ENCODE assay signal across 11 cellular contexts in genomic region chr20:50309280-50309763, GRCh38.
DNase-seq lines count a peak whose midpoint lies in the region; ATAC-seq and TF ChIP-seq lines count a peak whose summit lies in the region.
"Had no signal": no experiment of that assay in that cellular context is flagged by ENCODE, and none has a peak within 500 bp of the region (broad histone marks: within the 10 kb centered on the region; RNA-seq: fewer than 3 reads in every experiment).

No MANE protein-coding gene starts in this region.

- H3K9me3 Mint-ChIP-seq in activated T-cell treated with anti-CD3 and anti-CD28 coated beads, Interleukin-2, amount 50 U/mL, for 4 hours: no peaks in the 10 kb centered on the region
- H3K9me3 Mint-ChIP-seq in activated CD4-positive, alpha-beta T cell treated with anti-CD3 and anti-CD28 coated beads for 36 hours (ENCODE audit: low read depth): no peaks in the 10 kb centered on the region

- H3K27me3 Mint-ChIP-seq in activated T-cell treated with anti-CD3 and anti-CD28 coated beads, Interleukin-2, amount 50 U/mL, for 4 hours (ENCODE audit: low read depth): peaks cover 2% of the 10 kb centered on the region
- peaks cover 5% of the 10 kb centered on the region for H3K27me3 Mint-ChIP-seq in activated CD4-positive, alpha-beta T cell treated with anti-CD3 and anti-CD28 coated beads for 36 hours

- H2AFZ ChIP-seq in IMR-90 (replicated peaks; ENCODE audit: low read length, poor library complexity): peak overlapping the region; percentile 91

- peak overlapping the region; percentile 97 for H2BK20ac ChIP-seq in IMR-90 (ENCODE audit: low read depth, low read length)

- no peak overlapping the region for H3K4me3 Mint-ChIP-seq in activated T-cell treated with anti-CD3 and anti-CD28 coated beads, Interleukin-2, amount 50 U/mL, for 4 hours
- no peak overlapping the region for H3K4me3 Mint-ChIP-seq in activated CD4-positive, alpha-beta T cell treated with anti-CD3 and anti-CD28 coated beads for 36 hours

- peak overlapping the region; percentile 100 for H2BK120ac ChIP-seq in IMR-90 (ENCODE audit: low read depth, low read length)

- H3K79me1 ChIP-seq in IMR-90 (ENCODE audit: low read depth in 1 of 2, low read length in 2 of 2): peaks cover 0 to 68% of the 10 kb centered on the region in 2 experiments; a peak in 2 of 4 replicates

- H3K4me3 ChIP-seq in IMR-90 (ENCODE audit: insufficient read depth, low read depth, low read length) (peak overlapping the region; percentile 5; the same call in 1 of the 2 replicates), breast epithelium (peak overlapping the region in 1 of 3 donors; percentile 41), liver (ENCODE audit: low read depth in 1 of 3, low read length in 3 of 3) (no peak overlapping the region), stomach (no peak overlapping the region)
- H3K4me3 ChIP-seq: MG63 had no signal

- peak overlapping the region; percentile 100 for H3K23ac ChIP-seq in IMR-90 (ENCODE audit: low read depth, low read length)

- H3K9ac ChIP-seq in IMR-90 (ENCODE audit: low read depth, low read length) (peak overlapping the region; percentile 68), liver (ENCODE audit: low read depth in 1 of 2, low read length in 2 of 2) (peak overlapping the region; percentile 52 to 65)

- H3K36me3 ChIP-seq in IMR-90 (ENCODE audit: control insufficient read depth, insufficient read depth, low read length) (no peaks in the 10 kb centered on the region), breast epithelium (no peaks in the 10 kb centered on the region), liver (ENCODE audit: control insufficient read depth in 4 of 4, insufficient read depth in 3 of 4, low read depth in 1 of 4, low read length in 3 of 4) (no peaks in the 10 kb centered on the region), stomach (no peaks in the 10 kb centered on the region)
- H3K36me3 ChIP-seq: MG63 had no signal

- TF ChIP-seq CTCF in IMR-90 (conservative IDR thresholded peaks at IDR 0.05; ENCODE audit: low read depth, low read length) (no peak), breast epithelium (IDR thresholded peaks at IDR 0.05) (no peak), liver (IDR thresholded peaks at IDR 0.05; ENCODE audit: low read depth, low read length, missing input control) (no peak), stomach (IDR thresholded peaks at IDR 0.05) (no peak)

- no peak for TF ChIP-seq RAD21 in IMR-90 (IDR thresholded peaks at IDR 0.05; ENCODE audit: low read length)
- TF ChIP-seq RAD21 in liver (IDR thresholded peaks at IDR 0.05): no peak

- H3K27me3 ChIP-seq in IMR-90 (ENCODE audit: control insufficient read depth, insufficient read depth, low read length) (no peaks in the 10 kb centered on the region), breast epithelium (no peaks in the 10 kb centered on the region), liver (ENCODE audit: control insufficient read depth in 4 of 4, insufficient read depth in 4 of 4, low read length in 3 of 4) (no peaks in the 10 kb centered on the region), stomach (no peaks in the 10 kb centered on the region)
- H3K27me3 ChIP-seq: MG63 had no signal

- H2AK5ac ChIP-seq in IMR-90 (ENCODE audit: low read depth, low read length): peak overlapping the region; percentile 99

- intact Hi-C loops in IMR-90 (cut with micrococcal nuclease): loop anchor here (5.0 kb wide), 2 partner anchors 73 to 153 kb away; no protein-coding TSS in a partner anchor
- intact Hi-C loops in breast epithelium (cut with DNase I; ENCODE audit: low total_unique reads): no loop called here
- intact Hi-C loops in stomach (cut with DNase I; ENCODE audit: low total_unique reads): no loop called here
- intact Hi-C loops in activated CD4-positive, alpha-beta T cell treated with anti-CD3 and anti-CD28 coated beads for 36 hours (cut with DNase I, micrococcal nuclease): no loop called here

- peak overlapping the region; percentile 78 for H3K56ac ChIP-seq in IMR-90 (ENCODE audit: extremely low read depth, insufficient read depth, low read length)

- peak overlapping the region; percentile 99 for H2AK9ac ChIP-seq in IMR-90 (replicated peaks; ENCODE audit: low read depth, low read length, poor library complexity)

- DNase-seq in IMR-90: peak; percentile 92
- no peak for DNase-seq in breast epithelium (ENCODE audit: low spot score in 2 of 2)
- no peak for DNase-seq in stomach
- no peak for DNase-seq in activated T-cell treated with anti-CD3 and anti-CD28 coated beads, Interleukin-2, amount 50 U/mL, for 4 hours
- DNase-seq in middle frontal gyrus (ENCODE audit: extremely low spot score, low spot score): no peak
- DNase-seq in activated CD4-positive, alpha-beta T cell treated with anti-CD3 and anti-CD28 coated beads for 36 hours: no peak
- DNase-seq in NCI-H345 (lab: John Stamatoyannopoulos, UW): no peak
- DNase-seq: stimulated activated CD4-positive, alpha-beta T cell treated with anti-CD3 and anti-CD28 coated beads, Interleukin-4, amount 100 ng/mL, for 24 hours had no signal

- H3K27ac Mint-ChIP-seq in activated CD4-positive, alpha-beta T cell treated with anti-CD3 and anti-CD28 coated beads for 36 hours: no peak overlapping the region

- no peaks in the 10 kb centered on the region for H3K4me1 Mint-ChIP-seq in activated T-cell treated with anti-CD3 and anti-CD28 coated beads, Interleukin-2, amount 50 U/mL, for 4 hours (ENCODE audit: low read depth)
- H3K4me1 Mint-ChIP-seq in activated CD4-positive, alpha-beta T cell treated with anti-CD3 and anti-CD28 coated beads for 36 hours: no peaks in the 10 kb centered on the region

- in situ Hi-C loops in IMR-90 (cut with MboI; ENCODE audit: low sequenced_read_pairs): loop anchor here (5.0 kb wide), 1 partner anchor 117 kb away; the partner anchor contains the start of gene CEBPB

- peak; percentile 50; the same call in 1 of the 2 replicates for TF ChIP-seq POLR2A in IMR-90 (IDR thresholded peaks at IDR 0.05; ENCODE audit: low read depth, low read length)
- TF ChIP-seq POLR2A in breast epithelium (IDR thresholded peaks at IDR 0.05): no peak
- no peak for TF ChIP-seq POLR2A in stomach (IDR thresholded peaks at IDR 0.05)

- no peak for TF ChIP-seq EP300 in stomach (IDR thresholded peaks at IDR 0.05)

- peak overlapping the region; percentile 98 for H4K91ac ChIP-seq in IMR-90 (ENCODE audit: insufficient read depth, low read depth, low read length)

- H3K18ac ChIP-seq in IMR-90 (ENCODE audit: low read depth, low read length): peak overlapping the region; percentile 96

- peak overlapping the region; percentile 99 for H2BK5ac ChIP-seq in IMR-90 (ENCODE audit: low read depth, low read length, poor library complexity, severe bottlenecking)

- peak overlapping the region; percentile 98 for H3K27ac ChIP-seq in IMR-90 (ENCODE audit: insufficient read depth, low read length)
- H3K27ac ChIP-seq in breast epithelium: peak overlapping the region; percentile 91 to 96
- H3K27ac ChIP-seq in liver (ENCODE audit: low read depth in 1 of 2, low read length in 2 of 2): peak overlapping the region; percentile 98 to 99
- peak overlapping the region; percentile 53 to 93 (median 88) for H3K27ac ChIP-seq in stomach
- H3K27ac ChIP-seq: VCaP had no signal

- dilution Hi-C loops in IMR-90 (cut with HindIII; ENCODE audit: low sequenced_read_pairs, unreplicated experiment): no loop called here

- peaks cover 55% of the 10 kb centered on the region for H3K4me1 ChIP-seq in IMR-90 (ENCODE audit: control insufficient read depth, insufficient read depth, low read length)
- peaks cover 25 to 44% of the 10 kb centered on the region in 2 donors for H3K4me1 ChIP-seq in breast epithelium
- peaks cover 19 to 64% (median 38%) of the 10 kb centered on the region in 4 donors for H3K4me1 ChIP-seq in liver (ENCODE audit: control insufficient read depth in 4 of 4, insufficient read depth in 4 of 4, low read length in 3 of 4)
- peaks cover 45 to 85% (median 66%) of the 10 kb centered on the region in 4 donors for H3K4me1 ChIP-seq in stomach

- peak overlapping the region; percentile 99 for H3K14ac ChIP-seq in IMR-90 (replicated peaks; ENCODE audit: low read depth, low read length)

- WGBS in IMR-90 (ENCODE audit: extremely low coverage in 2 of 2, insufficient read length in 1 of 2), 2 experiments: 40% methylated on average over 1 of the region's 11 CpGs; no CpG with 5 or more reads in 1 of the 2 experiments
- 45% methylated on average over 11 of the region's 11 CpGs for WGBS in liver
- 40 to 55% (median 49%) methylated on average over 11 of the region's 11 CpGs for WGBS in stomach, 5 donors

- ATAC-seq in IMR-90 (ENCODE audit: low read depth): peak; percentile 6
- no peak for ATAC-seq in activated T-cell treated with anti-CD3 and anti-CD28 coated beads, Interleukin-2, amount 50 U/mL, for 4 hours
- no peak for ATAC-seq in activated CD4-positive, alpha-beta T cell treated with anti-CD3 and anti-CD28 coated beads for 36 hours

- no peaks in the 10 kb centered on the region for H4K20me1 ChIP-seq in IMR-90 (ENCODE audit: insufficient read depth, low read length)

- H2BK15ac ChIP-seq in IMR-90 (ENCODE audit: low read depth, low read length): peak overlapping the region; percentile 97

- no TSS peak for BruUV-seq in IMR-90 (replicated peaks; lab: Mats Ljungman, UMichigan)

- peak overlapping the region; percentile 72 to 96 for H4K8ac ChIP-seq in IMR-90 (ENCODE audit: low read depth in 2 of 2, low read length in 2 of 2)

- H3K9me3 ChIP-seq in IMR-90 (ENCODE audit: control insufficient read depth, insufficient read depth, low read length): no peaks in the 10 kb centered on the region
- no peaks in the 10 kb centered on the region for H3K9me3 ChIP-seq in breast epithelium
- no peaks in the 10 kb centered on the region for H3K9me3 ChIP-seq in liver (ENCODE audit: control insufficient read depth in 4 of 4, low read length in 3 of 4)
- H3K9me3 ChIP-seq in stomach: no peaks in the 10 kb centered on the region
- H3K9me3 ChIP-seq: MG63 had no signal

- H3K36me3 Mint-ChIP-seq in activated T-cell treated with anti-CD3 and anti-CD28 coated beads, Interleukin-2, amount 50 U/mL, for 4 hours (ENCODE audit: insufficient read depth): no peaks in the 10 kb centered on the region
- no peaks in the 10 kb centered on the region for H3K36me3 Mint-ChIP-seq in activated CD4-positive, alpha-beta T cell treated with anti-CD3 and anti-CD28 coated beads for 36 hours (ENCODE audit: low read depth)

- H4K5ac ChIP-seq in IMR-90 (ENCODE audit: low read depth, low read length): peak overlapping the region; percentile 96

- CTCF ChIA-PET in IMR-90 (lab: Yijun Ruan, JAX): no interaction called here
- CTCF ChIA-PET in activated CD4-positive, alpha-beta T cell treated with anti-CD3 and anti-CD28 coated beads for 36 hours (lab: Charles Lee): no interaction called here

- POLR2A ChIA-PET in IMR-90 (lab: Charles Lee; ENCODE audit: unreplicated experiment): no interaction called here
- POLR2A ChIA-PET in activated CD4-positive, alpha-beta T cell treated with anti-CD3 and anti-CD28 coated beads for 36 hours (lab: Charles Lee): no interaction called here

- peak overlapping the region; percentile 80 for H3K4me2 ChIP-seq in IMR-90 (ENCODE audit: low read depth, low read length)

- peaks cover 57% of the 10 kb centered on the region for H3K9me1 ChIP-seq in IMR-90 (ENCODE audit: insufficient read depth, low read length)

- peak overlapping the region; percentile 100 for H3K4ac ChIP-seq in IMR-90 (ENCODE audit: low read depth, low read length)
